Comparison of ENCODE assay signal across 25 cellular contexts in genomic region chr12:70399319-70399718, GRCh38.
"Had no signal": no experiment of that assay in that cellular context is flagged by ENCODE, and none has a peak within 500 bp of the region (broad histone marks: within the 10 kb centered on the region; RNA-seq: fewer than 3 reads in every experiment).

No MANE protein-coding gene starts in this region.

- H3K27me3 ChIP-seq: body of pancreas, esophagus muscularis mucosa had no signal

- H3K27ac ChIP-seq: body of pancreas, coronary artery, esophagus muscularis mucosa, WERI-Rb-1 had no signal

- DNase-seq: activated B cell treated with CpG ODN at 0.5 μM for 24 hours; activated CD4-positive, alpha-beta T cell treated with anti-CD3 and anti-CD28 coated beads for 48 hours; activated CD4-positive, alpha-beta T cell treated with anti-CD3 and anti-CD28 coated beads, Interleukin-2, amount 50 U/mL, for 1 hour; activated CD4-positive, alpha-beta T cell treated with anti-CD3 and anti-CD28 coated beads, Interleukin-2, amount 50 U/mL, for 48 hours; activated CD8-positive, alpha-beta memory T cell treated with anti-CD3 and anti-CD28 coated beads for 24 hours; activated CD8-positive, alpha-beta T cell treated with anti-CD3 and anti-CD28 coated beads for 36 hours; activated effector memory CD4-positive, alpha-beta T cell treated with Interleukin-2 at 50 U/mL for 16 hours; activated gamma-delta T cell treated with Interleukin-2 at 50 U/mL for 16 hours; activated naive CD4-positive, alpha-beta T cell treated with anti-CD3 and anti-CD28 coated beads, Interleukin-2, amount 50 U/mL, for 16 hours; activated naive CD4-positive, alpha-beta T cell treated with Interleukin-2 at 50 U/mL for 16 hours; activated T-cell treated with anti-CD3 and anti-CD28 coated beads, Interleukin-2, amount 50 U/mL, for 4 hours; amniotic stem cell; aorta; body of pancreas; effector CD4-positive, alpha-beta T cell; effector memory CD8-positive, alpha-beta T cell; erythroblast; head of caudate nucleus; T-helper 9 cell; WERI-Rb-1 had no signal

- H3K4me3 ChIP-seq: body of pancreas, coronary artery, esophagus muscularis mucosa had no signal

- ATAC-seq: activated CD4-positive, CD25-positive, alpha-beta regulatory T cell treated with anti-CD3 and anti-CD28 coated beads, Interleukin-2, amount 50 U/mL, for 24 hours; activated CD8-positive, alpha-beta T cell treated with anti-CD3 and anti-CD28 coated beads for 36 hours; activated T-cell treated with anti-CD3 and anti-CD28 coated beads, Interleukin-2, amount 50 U/mL, for 4 hours; activated T-helper 17 cell treated with anti-CD3 and anti-CD28 coated beads, Interleukin-2, amount 50 U/mL, for 72 hours; body of pancreas; effector memory CD8-positive, alpha-beta T cell had no signal

- H3K4me1 ChIP-seq: body of pancreas, esophagus muscularis mucosa had no signal

- FAIRE-seq: frontal cortex had no signal

- H3K9me3 ChIP-seq: body of pancreas, esophagus muscularis mucosa had no signal

- H3K36me3 ChIP-seq: WERI-Rb-1 had no signal
